8 cellular contexts compared by ENCODE assay signal in the genomic region with DNA sequence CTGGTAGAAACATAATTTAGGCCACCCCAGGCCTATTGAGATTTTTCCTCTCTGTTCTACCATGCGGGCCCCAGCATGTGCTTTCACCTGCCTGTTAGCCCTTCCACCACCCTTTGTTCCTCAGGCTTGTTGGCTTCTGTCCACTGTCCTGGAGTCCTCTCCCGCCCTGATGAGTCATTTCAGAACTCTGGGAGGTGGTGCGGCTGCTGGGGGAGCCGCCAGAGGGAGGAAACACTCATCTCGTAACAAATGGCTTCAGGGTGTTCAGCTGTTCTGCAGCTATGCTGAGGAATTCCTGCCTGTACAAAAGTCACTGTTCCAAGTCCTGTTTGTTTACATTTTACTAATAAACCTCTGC. TPM values are rescaled to one million over a fixed set of nuclear protein-coding genes. Genes with fewer than 3 reads are reported as not detected.
DNase-seq lines count a peak whose midpoint lies in the region; ATAC-seq and TF ChIP-seq lines count a peak whose summit lies in the region.

No MANE protein-coding gene starts in this region.

- H3K27me3 ChIP-seq in BE2C (no peaks in the 10 kb centered on the region), MG63 (no peaks in the 10 kb centered on the region), smooth muscle cell (ENCODE audit: low read depth) (no peaks in the 10 kb centered on the region)
- no peaks in the 10 kb centered on the region for H3K27me3 ChIP-seq in CD4-positive, alpha-beta T cell (ENCODE audit: control insufficient read depth, insufficient read depth, low read length)

- in situ Hi-C loops in astrocyte of the spinal cord (cut with HindIII; ENCODE audit: low sequenced_read_pairs) = loop anchor here (25.0 kb wide), 1 partner anchor 596 kb away; the partner anchor contains the start of gene WNT5A

- POLR2A ChIA-PET in CD4-positive, alpha-beta T cell (lab: Charles Lee) = no interaction called here

- no peak overlapping the region for H3K4me3 Mint-ChIP-seq in CD4-positive, alpha-beta T cell
- H3K4me3 Mint-ChIP-seq in stimulated activated naive B cell treated with anti-CD40 and anti-IgM and Interleukin-4, amounts not matched to agents 10 μg/mL and 1 μg/mL and 100 μg/mL, for 72 hours = no peak overlapping the region

- H3K4me1 Mint-ChIP-seq in CD4-positive, alpha-beta T cell (ENCODE audit: low read depth) = no peaks in the 10 kb centered on the region
- H3K4me1 Mint-ChIP-seq in stimulated activated naive B cell treated with anti-CD40 and anti-IgM and Interleukin-4, amounts not matched to agents 10 μg/mL and 1 μg/mL and 100 μg/mL, for 72 hours = no peaks in the 10 kb centered on the region

- H3K9me3 Mint-ChIP-seq in CD4-positive, alpha-beta T cell = no peaks in the 10 kb centered on the region
- no peaks in the 10 kb centered on the region for H3K9me3 Mint-ChIP-seq in stimulated activated naive B cell treated with anti-CD40 and anti-IgM and Interleukin-4, amounts not matched to agents 10 μg/mL and 1 μg/mL and 100 μg/mL, for 72 hours

- H2AFZ ChIP-seq in smooth muscle cell (ENCODE audit: low read depth) = no peak overlapping the region

- H3K36me3 Mint-ChIP-seq in CD4-positive, alpha-beta T cell (ENCODE audit: low read depth) = no peaks in the 10 kb centered on the region
- no peaks in the 10 kb centered on the region for H3K36me3 Mint-ChIP-seq in stimulated activated naive B cell treated with anti-CD40 and anti-IgM and Interleukin-4, amounts not matched to agents 10 μg/mL and 1 μg/mL and 100 μg/mL, for 72 hours

- H3K4me1 ChIP-seq in BE2C (no peaks in the 10 kb centered on the region; the same call in 1 of the 2 replicates), smooth muscle cell (ENCODE audit: low read depth) (peaks cover 7% of the 10 kb centered on the region)

- H3K36me3 ChIP-seq in BE2C (no peaks in the 10 kb centered on the region), MG63 (no peaks in the 10 kb centered on the region), smooth muscle cell (ENCODE audit: low read depth) (no peaks in the 10 kb centered on the region)

- peaks cover 8% of the 10 kb centered on the region for H3F3A ChIP-seq in smooth muscle cell (ENCODE audit: low read depth)

- H3K27me3 Mint-ChIP-seq in CD4-positive, alpha-beta T cell = no peaks in the 10 kb centered on the region
- no peaks in the 10 kb centered on the region for H3K27me3 Mint-ChIP-seq in stimulated activated naive B cell treated with anti-CD40 and anti-IgM and Interleukin-4, amounts not matched to agents 10 μg/mL and 1 μg/mL and 100 μg/mL, for 72 hours

- TF ChIP-seq CTCF in BE2C (IDR thresholded peaks at IDR 0.05; ENCODE audit: low read depth, low read length) = peak; percentile 21
- peak; percentile 67 for TF ChIP-seq CTCF in astrocyte of the spinal cord (IDR thresholded peaks at IDR 0.05; ENCODE audit: low read depth, low read length)
- TF ChIP-seq CTCF in smooth muscle cell (IDR thresholded peaks at IDR 0.05; ENCODE audit: borderline replicate concordance, insufficient read depth, poor library complexity, severe bottlenecking) = peak; percentile 47
- no peak for TF ChIP-seq CTCF in CD4-positive, alpha-beta T cell (IDR thresholded peaks at IDR 0.05)

- peak overlapping the region; percentile 70 for H3K27ac ChIP-seq in smooth muscle cell (ENCODE audit: low read depth)
- H3K27ac ChIP-seq in CD4-positive, alpha-beta T cell (ENCODE audit: low read depth, low read length) = no peak overlapping the region

- H4K20me1 ChIP-seq in smooth muscle cell (ENCODE audit: low read depth) = no peaks in the 10 kb centered on the region

- DNase-seq in BE2C (peak; percentile 58), MG63 (peak; percentile 88), astrocyte of the spinal cord (ENCODE audit: low read depth, low spot score) (peak; percentile 99), inferior parietal cortex (ENCODE audit: extremely low spot score) (peak; percentile 63), smooth muscle cell (lab: John Stamatoyannopoulos, UW; ENCODE audit: unreplicated experiment) (peak; percentile 26)
- DNase-seq in CD4-positive, alpha-beta T cell = no peak
- DNase-seq in stimulated activated naive B cell treated with anti-CD40 and anti-IgM and Interleukin-4, amounts not matched to agents 10 μg/mL and 1 μg/mL and 100 μg/mL, for 72 hours = no peak

- H3K4me3 ChIP-seq in BE2C (ENCODE audit: low read depth, low read length) = no peak overlapping the region
- no peak overlapping the region for H3K4me3 ChIP-seq in MG63
- H3K4me3 ChIP-seq in astrocyte of the spinal cord (ENCODE audit: low read depth, low read length) = no peak overlapping the region
- H3K4me3 ChIP-seq in smooth muscle cell = no peak overlapping the region

- ATAC-seq in CD4-positive, alpha-beta T cell (ENCODE audit: poor library complexity) = no peak
- ATAC-seq in stimulated activated naive B cell treated with anti-CD40 and anti-IgM and Interleukin-4, amounts not matched to agents 10 μg/mL and 1 μg/mL and 100 μg/mL, for 72 hours (replicated peaks) = no peak
- ATAC-seq in GM18861 (IDR thresholded peaks at IDR 0.05; ENCODE audit: unreplicated experiment) = no peak

- CTCF ChIA-PET in CD4-positive, alpha-beta T cell (lab: Charles Lee) = no interaction called here

- no peaks in the 10 kb centered on the region for H3K9me3 ChIP-seq in BE2C
- no peaks in the 10 kb centered on the region for H3K9me3 ChIP-seq in MG63
- no peaks in the 10 kb centered on the region for H3K9me3 ChIP-seq in smooth muscle cell (replicated peaks; ENCODE audit: low read depth)
- no peaks in the 10 kb centered on the region for H3K9me3 ChIP-seq in CD4-positive, alpha-beta T cell (ENCODE audit: control insufficient read depth, low read length)

- intact Hi-C loops in CD4-positive, alpha-beta T cell (cut with DNase I, micrococcal nuclease) = no loop called here

- H3K79me2 ChIP-seq in smooth muscle cell (ENCODE audit: low read depth) = no peaks in the 10 kb centered on the region

- H3K4me2 ChIP-seq in smooth muscle cell = peak overlapping the region; percentile 30

- 16% methylated on average over 5 of the region's 5 CpGs for WGBS in smooth muscle cell (ENCODE audit: low lambda C conversion rate)

- no peak overlapping the region for H3K9ac ChIP-seq in smooth muscle cell (ENCODE audit: low read depth)

- no peak overlapping the region for H3K27ac Mint-ChIP-seq in CD4-positive, alpha-beta T cell
- H3K27ac Mint-ChIP-seq in stimulated activated naive B cell treated with anti-CD40 and anti-IgM and Interleukin-4, amounts not matched to agents 10 μg/mL and 1 μg/mL and 100 μg/mL, for 72 hours = no peak overlapping the region

RNA-seq across cellular contexts. Expression of gene LRTM1, which starts 36.3 kb away (rescaled TPM):
- not detected for polyA plus RNA-seq in BE2C (2012; ENCODE audit: insufficient read depth, insufficient read length, low read depth)
- not detected in 2 replicates for total RNA-seq in MG63 (2014; rRNA removed; shearing (Covaris generic); ENCODE audit: low replicate concordance)
- total RNA-seq in smooth muscle cell = not detected in 2 replicates
- polyA plus RNA-seq in smooth muscle cell = not detected in 2 replicates
- not detected for total RNA-seq in CD4-positive, alpha-beta T cell

Comparison
In these comparisons a context has a peak if more than half of its experiments do, and no peak if none do; other contexts are left out.
1. DNase-seq: peak in BE2C (single experiment), MG63 (single experiment), astrocyte of the spinal cord (single experiment), inferior parietal cortex (single experiment) and smooth muscle cell (single experiment); none in CD4-positive, alpha-beta T cell (0 of 10) and stimulated activated naive B cell treated with anti-CD40 and anti-IgM and Interleukin-4, amounts not matched to agents 10 μg/mL and 1 μg/mL and 100 μg/mL, for 72 hours (single experiment).